1 cellular context compared by ENCODE assay signal in genomic region chr3:139299261-139300132, GRCh38.
A peak's percentile ranks its signal among the peaks of the same experiment; 100 is the strongest.
TF ChIP-seq lines count a peak whose summit lies in the region.

No MANE protein-coding gene starts in this region.

TF ChIP-seq in K562, 482 proteins besides CTCF, POLR2A, EP300 and RAD21 (continued from another document and continues in another):
- TF ChIP-seq STAT6 (CRISPR knock-in tag; IDR thresholded peaks at IDR 0.05) (0 out of 2 replicates have a peak, but pooled peaks have one; percentile 62), MTA3 (IDR thresholded peaks at IDR 0.05; ENCODE audit: borderline replicate concordance) (peak; percentile 76), KDM4B (IDR thresholded peaks at IDR 0.05; ENCODE audit: borderline replicate concordance in 2 of 2, low read depth in 1 of 2) (no peak), HDGF (IDR thresholded peaks at IDR 0.05) (no peak), MITF (IDR thresholded peaks at IDR 0.05) (peak; percentile 60; the same call in 1 of the 2 replicates), RFX5 (IDR thresholded peaks at IDR 0.05; ENCODE audit: low read depth, low read length) (no peak), ZNF12 (CRISPR knock-in tag; IDR thresholded peaks at IDR 0.05) (no peak), JUNB (CRISPR knock-in tag; conservative IDR thresholded peaks at IDR 0.05) (peak; percentile 95), ZNF77 (CRISPR knock-in tag; IDR thresholded peaks at IDR 0.05) (no peak), FOXP1 (CRISPR knock-in tag; IDR thresholded peaks at IDR 0.05) (0 out of 2 replicates have a peak, but pooled peaks have one; percentile 32), ZNF511 (CRISPR knock-in tag; IDR thresholded peaks at IDR 0.05) (0 out of 2 replicates have a peak, but pooled peaks have one; percentile 35), GABPA (tag; conservative IDR thresholded peaks at IDR 0.05; ENCODE audit: low read depth) (peak; percentile 49; the same call in 1 of the 2 replicates), ZNF146 (CRISPR knock-in tag; IDR thresholded peaks at IDR 0.05; ENCODE audit: unreplicated experiment) (no peak), RBM15 (IDR thresholded peaks at IDR 0.05; ENCODE audit: insufficient read depth, low read length) (no peak), NEUROD1 (IDR thresholded peaks at IDR 0.05; ENCODE audit: borderline replicate concordance, low read depth, low read length, partially characterized antibody) (peak; percentile 96), ZBTB9 (CRISPR knock-in tag; IDR thresholded peaks at IDR 0.05) (no peak), HNRNPLL (IDR thresholded peaks at IDR 0.05; ENCODE audit: low read depth, low read length, poor library complexity, severe bottlenecking) (peak; percentile 44), FOXA3 (CRISPR knock-in tag; conservative IDR thresholded peaks at IDR 0.05 in 1 of 2, IDR thresholded peaks at IDR 0.05 in 1 of 2) (peak; percentile 65 to 81; a peak in 3 of 4 replicates), E2F5 (CRISPR knock-in tag; IDR thresholded peaks at IDR 0.05) (no peak), THRA (IDR thresholded peaks at IDR 0.05) (no peak), TARDBP (IDR thresholded peaks at IDR 0.05) (no peak), MYNN (IDR thresholded peaks at IDR 0.05) (peak; percentile 89), MYNN (CRISPR knock-in tag; IDR thresholded peaks at IDR 0.05) (no peak), ATF1 (CRISPR knock-in tag; IDR thresholded peaks at IDR 0.05) (no peak), ATF1 (tag; IDR thresholded peaks at IDR 0.05) (peak; percentile 70), RREB1 (CRISPR knock-in tag; IDR thresholded peaks at IDR 0.05) (0 out of 2 replicates have a peak, but pooled peaks have one; percentile 29), CHD4 (IDR thresholded peaks at IDR 0.05; ENCODE audit: insufficient read depth, insufficient replicate concordance, low read depth, low read length, poor library complexity, severe bottlenecking) (no peak), E2F3 (CRISPR knock-in tag; IDR thresholded peaks at IDR 0.05) (no peak), POU5F1 (IDR thresholded peaks at IDR 0.05; ENCODE audit: borderline replicate concordance, low read depth, low read length, partially characterized antibody) (no peak), GTF2F1 (IDR thresholded peaks at IDR 0.05; ENCODE audit: low read depth, low read length) (no peak), DDX20 (tag; IDR thresholded peaks at IDR 0.05; ENCODE audit: low read depth) (no peak), MED1 (CRISPR knock-in tag; IDR thresholded peaks at IDR 0.05; ENCODE audit: borderline replicate concordance) (no peak), MCM3 (IDR thresholded peaks at IDR 0.05) (no peak), FOXK1 (CRISPR knock-in tag; IDR thresholded peaks at IDR 0.05; ENCODE audit: borderline replicate concordance) (no peak), ZNF280A (IDR thresholded peaks at IDR 0.05; ENCODE audit: low read depth, partially characterized antibody) (no peak), ZNF232 (CRISPR knock-in tag; IDR thresholded peaks at IDR 0.05) (no peak), SMC3 (conservative IDR thresholded peaks at IDR 0.05; ENCODE audit: insufficient read depth, low read depth, low read length) (0 out of 2 replicates have a peak, but pooled peaks have one; percentile 27), NUFIP1 (IDR thresholded peaks at IDR 0.05; ENCODE audit: partially characterized antibody) (no peak), HINFP (tag; conservative IDR thresholded peaks at IDR 0.05; ENCODE audit: low read depth) (no peak), SRSF9 (IDR thresholded peaks at IDR 0.05; ENCODE audit: borderline replicate concordance, low read depth, low read length) (no peak), SMARCB1 (IDR thresholded peaks at IDR 0.05; ENCODE audit: insufficient read length, low read depth) (no peak), ZNF324 (CRISPR knock-in tag; IDR thresholded peaks at IDR 0.05) (no peak), MAFF (IDR thresholded peaks at IDR 0.05; ENCODE audit: low read length) (peak; percentile 17; the same call in 1 of the 2 replicates), MAFG (tag; conservative IDR thresholded peaks at IDR 0.05) (0 out of 2 replicates have a peak, but pooled peaks have one; percentile 25), NCOA2 (IDR thresholded peaks at IDR 0.05; ENCODE audit: partially characterized antibody in 2 of 2) (peak in 1 of 2 experiments; percentile 53), GMEB1 (CRISPR knock-in tag; IDR thresholded peaks at IDR 0.05) (no peak), ESRRA (IDR thresholded peaks at IDR 0.05; ENCODE audit: borderline replicate concordance, low read depth) (peak; percentile 72; the same call in 1 of the 2 replicates)
